In the genomic region with DNA sequence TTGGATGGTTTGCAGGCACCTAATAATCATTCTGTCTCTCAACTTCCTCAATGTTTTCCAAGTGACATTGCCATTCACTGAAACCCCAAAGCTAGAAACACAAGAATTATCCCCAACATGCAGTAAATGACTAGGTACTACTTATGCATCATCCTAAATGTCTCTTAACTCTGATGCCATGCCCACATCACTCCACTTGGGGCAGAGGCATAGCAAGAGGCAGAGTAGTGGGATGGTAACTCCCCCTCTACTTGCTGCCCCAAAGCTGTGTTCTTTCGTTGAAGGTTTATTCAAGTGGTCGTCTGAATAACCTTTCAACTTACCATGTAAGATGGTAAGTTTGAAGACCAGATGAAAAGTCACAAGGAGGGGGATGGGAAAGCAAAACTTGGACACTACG, we compare ENCODE assay signal across 15 cellular contexts.
"Had no signal": no experiment of that assay in that cellular context is flagged by ENCODE, and none has a peak within 500 bp of the region (broad histone marks: within the 10 kb centered on the region; RNA-seq: fewer than 3 reads in every experiment).

No MANE protein-coding gene starts in this region.

- H3K36me3 Mint-ChIP-seq: activated naive CD8-positive, alpha-beta T cell had no signal

- H3K4me3 ChIP-seq: ovary, skin epidermis, stomach had no signal

- H3K27ac Mint-ChIP-seq: activated CD4-positive, alpha-beta memory T cell treated with anti-CD3 and anti-CD28 coated beads, Interleukin-2, amount 10 ng/mL, durations not matched to agents 7 days and 5 days; activated naive CD8-positive, alpha-beta T cell; brain had no signal

- H3K27me3 Mint-ChIP-seq: activated CD4-positive, alpha-beta memory T cell treated with anti-CD3 and anti-CD28 coated beads, Interleukin-2, amount 10 ng/mL, durations not matched to agents 7 days and 5 days; activated naive CD8-positive, alpha-beta T cell; brain had no signal

- H3K4me1 Mint-ChIP-seq: activated CD4-positive, alpha-beta memory T cell treated with anti-CD3 and anti-CD28 coated beads, Interleukin-2, amount 10 ng/mL, durations not matched to agents 7 days and 5 days had no signal

- ATAC-seq: esophagus mucosa, left lobe of liver had no signal

- H3K36me3 ChIP-seq: ovary, stomach had no signal

- H3K9me3 Mint-ChIP-seq: activated CD4-positive, alpha-beta memory T cell treated with anti-CD3 and anti-CD28 coated beads, Interleukin-2, amount 10 ng/mL, durations not matched to agents 7 days and 5 days had no signal

- H3K9me3 ChIP-seq: ovary, stomach had no signal

- H3K4me3 Mint-ChIP-seq: activated CD4-positive, alpha-beta memory T cell treated with anti-CD3 and anti-CD28 coated beads, Interleukin-2, amount 10 ng/mL, durations not matched to agents 7 days and 5 days; activated naive CD8-positive, alpha-beta T cell; brain had no signal

- H3K27ac ChIP-seq: ovary, skin epidermis, stomach had no signal

- H3K27me3 ChIP-seq: ovary, stomach had no signal

- DNase-seq: activated CD4-positive, alpha-beta memory T cell treated with anti-CD3 and anti-CD28 coated beads, Interleukin-2, amount 10 ng/mL, durations not matched to agents 7 days and 5 days; activated gamma-delta T cell; activated T-cell treated with anti-CD3 and anti-CD28 coated beads, Interleukin-2, amount 50 U/mL, for 48 hours; amygdala; foreskin fibroblast; head of caudate nucleus; islet precursor cell; ovary; stimulated activated CD4-positive, alpha-beta T cell treated with anti-CD3 and anti-CD28 coated beads, Interleukin-4, amount 100 ng/mL, for 4 hours; stomach had no signal
